ENCODE assay signal across 20 cellular contexts in the genomic region with DNA sequence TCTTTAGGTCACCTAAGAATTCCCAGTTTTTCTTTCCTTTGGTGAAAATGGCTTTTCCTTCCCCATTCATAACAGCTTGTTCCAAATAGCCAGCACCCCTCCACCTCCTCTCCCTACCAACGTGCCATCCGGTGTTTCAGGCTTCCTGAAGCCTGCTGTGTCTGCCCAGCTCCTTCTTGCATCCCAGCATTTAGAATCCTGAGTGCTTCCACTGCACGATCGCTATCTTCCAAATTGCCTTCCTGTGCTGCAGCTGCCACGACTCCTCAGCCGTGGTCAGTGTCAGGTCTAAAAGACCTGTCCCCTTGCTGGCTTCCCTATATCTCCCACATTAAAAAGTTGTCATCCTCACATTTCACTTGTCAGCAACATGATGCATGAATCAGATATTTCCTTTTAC.
"Had no signal": no experiment of that assay in that cellular context is flagged by ENCODE, and none has a peak within 500 bp of the region (broad histone marks: within the 10 kb centered on the region; RNA-seq: fewer than 3 reads in every experiment).

No MANE protein-coding gene starts in this region.

- FAIRE-seq: islet of Langerhans, small intestine had no signal

- H3K36me3 ChIP-seq: gastrocnemius medialis, left lung, neutrophil, suprapubic skin, upper lobe of left lung, WERI-Rb-1 had no signal

- H3K4me3 ChIP-seq: gastrocnemius medialis, left lung, suprapubic skin, upper lobe of left lung had no signal

- ATAC-seq: activated T-helper 17 cell treated with anti-CD3 and anti-CD28 coated beads, Interleukin-2, amount 50 U/mL, for 72 hours; effector memory CD8-positive, alpha-beta T cell; gastrocnemius medialis; left lung; right cardiac atrium had no signal

- H3K27me3 ChIP-seq: gastrocnemius medialis, left lung, neutrophil, suprapubic skin, upper lobe of left lung had no signal

- H3K4me1 ChIP-seq: gastrocnemius medialis, left lung, upper lobe of left lung had no signal

- H3K9me3 ChIP-seq: gastrocnemius medialis, neutrophil, suprapubic skin, upper lobe of left lung had no signal

- H3K27ac ChIP-seq: gastrocnemius medialis, left lung, neutrophil, suprapubic skin, upper lobe of left lung, WERI-Rb-1 had no signal

- DNase-seq: activated CD4-positive, alpha-beta T cell treated with anti-CD3 and anti-CD28 coated beads, Interleukin-2, amount 50 U/mL, for 48 hours; activated naive CD4-positive, alpha-beta T cell treated with Interleukin-2 at 50 U/mL for 16 hours; anterior cingulate cortex; dermis blood vessel endothelial cell; effector memory CD8-positive, alpha-beta T cell; gastrocnemius medialis; left lung; mammary epithelial cell; naive B cell; right cardiac atrium; small intestine; stimulated activated CD4-positive, alpha-beta T cell treated with anti-CD3 and anti-CD28 coated beads, Interleukin-4, amount 100 ng/mL, for 4 hours; stimulated activated CD8-positive, alpha-beta memory T cell treated with anti-CD3 and anti-CD28 coated beads, Interleukin-4, amount 100 ng/mL, for 48 hours; stimulated activated naive CD4-positive, alpha-beta T cell treated with Interleukin-2 at 50 U/mL for 16 hours; upper lobe of left lung; WERI-Rb-1 had no signal
